In genomic region chr19:3289971-3290569, GRCh38 we compare ENCODE assay signal across 27 cellular contexts.
DNase-seq lines count a peak whose midpoint lies in the region; ATAC-seq, FAIRE-seq and TF ChIP-seq lines count a peak whose summit lies in the region.
"Had no signal": no experiment of that assay in that cellular context is flagged by ENCODE, and none has a peak within 500 bp of the region (broad histone marks: within the 10 kb centered on the region; RNA-seq: fewer than 3 reads in every experiment).

No MANE protein-coding gene starts in this region.

- WGBS in HepG2 (ENCODE audit: low lambda C conversion rate), result 0% methylated on average over 13 of the region's 23 CpGs

- POLR2A ChIA-PET in HEK293 (lab: Yijun Ruan, JAX) (interaction anchor here (0.8 to 1.2 kb wide), 3 partner anchors 15 to 340 kb away, joined by 3 to 5 read pairs (median 4); no protein-coding TSS in a partner anchor), HepG2 (lab: Yijun Ruan, JAX) (interaction anchor here (0.7 to 1.5 kb wide), 3 partner anchors 14 to 551 kb away, joined by 3 to 6 read pairs (median 3); partner anchors contain the start of gene SGTA)

- no peaks in the 10 kb centered on the region for H4K20me1 ChIP-seq in BLaER1
- H4K20me1 ChIP-seq in HepG2 (ENCODE audit: insufficient read depth, low read length), result no peaks in the 10 kb centered on the region

- no peaks in the 10 kb centered on the region for H3K36me3 ChIP-seq in BLaER1
- H3K36me3 ChIP-seq in HEK293 (ENCODE audit: control insufficient read depth in 2 of 2, insufficient read depth in 1 of 2, low read length in 2 of 2), result no peaks in the 10 kb centered on the region
- H3K36me3 ChIP-seq in HepG2 (replicated peaks in 1 of 2; ENCODE audit: control insufficient read depth in 1 of 2, insufficient read depth in 2 of 2, low read length in 2 of 2), result no peaks in the 10 kb centered on the region
- H3K36me3 ChIP-seq: esophagus muscularis mucosa, left lung, right atrium auricular region, suprapubic skin had no signal

- intact Hi-C loops in HepG2 (cut with micrococcal nuclease; ENCODE audit: unreplicated experiment), result no loop called here

- TF ChIP-seq POLR2A in HepG2 (IDR thresholded peaks at IDR 0.05; ENCODE audit: insufficient read depth in 1 of 2, low read depth in 2 of 2, low read length in 2 of 2), result no peak

- no peak overlapping the region for H2AFZ ChIP-seq in HepG2 (ENCODE audit: low read length)

- H3K9ac ChIP-seq in BLaER1, result no peak overlapping the region
- H3K9ac ChIP-seq in HepG2 (ENCODE audit: insufficient read depth, low read depth, low read length), result no peak overlapping the region

- FAIRE-seq in HepG2 (lab: Jason Lieb, UNC), result no peak
- FAIRE-seq: frontal cortex had no signal

- no peak for TF ChIP-seq RAD21 in HepG2 (CRISPR knock-in tag; IDR thresholded peaks at IDR 0.05)

- BruUV-seq in HepG2 (replicated peaks; lab: Mats Ljungman, UMichigan), result no TSS peak

- CTCF ChIA-PET in HEK293 (lab: Yijun Ruan, JAX), result interaction anchor here (0.6 to 4.1 kb wide), 6 partner anchors 10 to 142 kb away, joined by 3 to 20 read pairs (median 4); no protein-coding TSS in a partner anchor
- CTCF ChIA-PET in HepG2 (lab: Yijun Ruan, JAX; ENCODE audit: low intra/inter-chr PET ratio, low total read pairs), result no interaction called here

- H3K27ac ChIP-seq in BLaER1, result no peak overlapping the region
- H3K27ac ChIP-seq in HEK293 (ENCODE audit: extremely low read depth, low read depth, low read length), result no peak overlapping the region
- H3K27ac ChIP-seq in VCaP, result peak overlapping the region; percentile 30; the same call in 1 of the 2 replicates
- no peak overlapping the region for H3K27ac ChIP-seq in HepG2 (ENCODE audit: extremely low read length, insufficient read depth, low read length)
- H3K27ac ChIP-seq: coronary artery, esophagus muscularis mucosa, left lung, right atrium auricular region, RWPE1, SK-N-MC, suprapubic skin had no signal

- DNase-seq in HepG2 (ENCODE audit: low spot score) (no peak), EL (no peak), NCI-H146 (lab: John Stamatoyannopoulos, UW) (no peak)
- DNase-seq: activated CD4-positive, alpha-beta T cell treated with anti-CD3 and anti-CD28 coated beads for 36 hours; activated gamma-delta T cell treated with Interleukin-2 at 50 U/mL for 16 hours; activated T-cell treated with anti-CD3 and anti-CD28 coated beads, Interleukin-2, amount 50 U/mL, for 24 hours; CD4-positive, CD25-positive, alpha-beta regulatory T cell; effector memory CD8-positive, alpha-beta T cell; left lung; naive thymus-derived CD8-positive, alpha-beta T cell; NCI-H1105 treated with DMSO at 0.1 percent for 48 hours; NCI-H2081 treated with DMSO at 0.1 percent for 48 hours; NCI-H510A treated with DMSO at 0.1 percent for 48 hours; stimulated activated CD4-positive, alpha-beta T cell treated with anti-CD3 and anti-CD28 coated beads, Interleukin-4, amount 100 ng/mL, for 1 hour; T-helper 2 cell had no signal

- H3K4me3 ChIP-seq in BLaER1, result no peak overlapping the region
- no peak overlapping the region; the same call in 1 of the 2 replicates for H3K4me3 ChIP-seq in HEK293 (ENCODE audit: low read depth, low read length)
- H3K4me3 ChIP-seq in HepG2 (replicated peaks in 1 of 3; ENCODE audit: insufficient read depth in 1 of 3, low read depth in 2 of 3, low read length in 3 of 3), result peak overlapping the region in 1 of 3 experiments; percentile 43; a peak in 2 of 6 replicates
- H3K4me3 ChIP-seq: coronary artery, esophagus muscularis mucosa, left lung, right atrium auricular region, SK-N-MC, suprapubic skin had no signal

- TF ChIP-seq EP300 in HepG2 (IDR thresholded peaks at IDR 0.05; ENCODE audit: low read depth in 2 of 2, low read length in 2 of 2) (no peak), HepG2 (CRISPR knock-in tag; IDR thresholded peaks at IDR 0.05; ENCODE audit: borderline replicate concordance) (no peak)

- ATAC-seq in HepG2 (no peak; the same call in 2 of the 3 replicates), GM21576 (IDR thresholded peaks at IDR 0.05; ENCODE audit: unreplicated experiment) (no peak)
- ATAC-seq: activated CD4-positive, alpha-beta T cell treated with anti-CD3 and anti-CD28 coated beads for 36 hours; effector memory CD8-positive, alpha-beta T cell; left lung; naive thymus-derived CD8-positive, alpha-beta T cell; stimulated activated memory B cell treated with anti-CD40 and anti-IgM and Interleukin-4, amounts not matched to agents 10 μg/mL and 1 μg/mL and 100 μg/mL, for 72 hours had no signal

- H3K9me3 ChIP-seq in BLaER1, result 0 out of 2 replicates have a peak, but pooled peaks cover 6% of the 10 kb centered on the region
- H3K9me3 ChIP-seq in HEK293 (ENCODE audit: control insufficient read depth, insufficient read depth, low read depth, low read length), result no peaks in the 10 kb centered on the region
- H3K9me3 ChIP-seq in HepG2 (ENCODE audit: low read length), result no peaks in the 10 kb centered on the region
- H3K9me3 ChIP-seq: esophagus muscularis mucosa, left lung, right atrium auricular region, suprapubic skin had no signal

- no peaks in the 10 kb centered on the region for H3K79me2 ChIP-seq in HepG2 (ENCODE audit: insufficient read depth, low read length)

- H3K4me2 ChIP-seq in BLaER1 (peak overlapping the region; percentile 51), HepG2 (ENCODE audit: low read depth, low read length) (peak overlapping the region; percentile 73)

- H3K4me1 ChIP-seq in BLaER1 (peaks cover 9% of the 10 kb centered on the region), HEK293 (ENCODE audit: control insufficient read depth, insufficient read depth, low read length) (no peaks in the 10 kb centered on the region), HepG2 (ENCODE audit: insufficient read depth, low read length) (peaks cover 41% of the 10 kb centered on the region)
- H3K4me1 ChIP-seq: left lung had no signal

- H3K27me3 ChIP-seq in BLaER1 (peaks cover 22% of the 10 kb centered on the region), HepG2 (ENCODE audit: control insufficient read depth in 1 of 2, insufficient read depth in 2 of 2, low read length in 2 of 2) (peaks cover 3 to 26% of the 10 kb centered on the region in 2 experiments; a peak in 4 of 5 replicates)
- H3K27me3 ChIP-seq: right atrium auricular region had no signal

- TF ChIP-seq CTCF in HEK293 (tag by site-specific recombination; IDR thresholded peaks at IDR 0.05), result no peak
- TF ChIP-seq CTCF in VCaP (conservative IDR thresholded peaks at IDR 0.05), result no peak
- TF ChIP-seq CTCF in HepG2 (CRISPR knock-in tag; IDR thresholded peaks at IDR 0.05), result no peak

- in situ Hi-C loops in HepG2 (cut with HindIII; ENCODE audit: extremely low pct_ligation_motif_present, low pct_unique_long_range_greater_than_20kb), result no loop called here

TF ChIP-seq in HEK293, 187 proteins besides CTCF, POLR2A, EP300 and RAD21 (continues in another document):
- no peak for TF ChIP-seq ZNF76 (tag by site-specific recombination; IDR thresholded peaks at IDR 0.05; ENCODE audit: borderline replicate concordance, low read depth)

TF ChIP-seq in HepG2, 621 proteins besides CTCF, POLR2A, EP300 and RAD21:
- TF ChIP-seq STAT6 (CRISPR knock-in tag; IDR thresholded peaks at IDR 0.05; ENCODE audit: borderline replicate concordance) (no peak), ZNF362 (CRISPR knock-in tag; IDR thresholded peaks at IDR 0.05; ENCODE audit: borderline replicate concordance) (peak; percentile 74; the same call in 1 of the 2 replicates)
